In the genomic region with DNA sequence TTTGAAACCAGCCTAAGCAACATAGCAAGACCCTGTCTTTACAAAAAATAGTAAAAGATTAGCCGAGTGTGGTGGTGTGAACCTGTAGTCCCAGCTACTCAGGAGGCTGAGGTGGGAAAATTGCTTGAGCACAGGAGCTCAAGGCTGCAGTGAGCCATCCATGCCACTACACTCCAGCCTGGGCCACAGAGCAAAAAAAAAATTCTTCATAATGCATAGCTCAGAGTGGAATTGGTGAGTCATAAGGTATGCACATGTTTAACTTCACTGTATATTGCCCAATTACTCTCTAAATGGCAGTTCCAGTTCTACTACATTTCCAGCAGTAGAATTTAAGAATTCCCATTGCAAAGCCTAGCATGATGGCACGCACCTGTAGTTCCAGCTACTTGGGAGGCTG, we compare ENCODE assay signal across 10 cellular contexts. TPM values are rescaled to one million over a fixed set of nuclear protein-coding genes. Genes with fewer than 3 reads are reported as not detected.
DNase-seq lines count a peak whose midpoint lies in the region; ATAC-seq and TF ChIP-seq lines count a peak whose summit lies in the region.
"Had no signal": no experiment of that assay in that cellular context is flagged by ENCODE, and none has a peak within 500 bp of the region (broad histone marks: within the 10 kb centered on the region; RNA-seq: fewer than 3 reads in every experiment).

No MANE protein-coding gene starts in this region.

- no peaks in the 10 kb centered on the region for H3K27me3 ChIP-seq in breast epithelium
- no peaks in the 10 kb centered on the region for H3K27me3 ChIP-seq in Panc1 (ENCODE audit: control insufficient read depth, insufficient read depth, low read length)
- H3K27me3 ChIP-seq in esophagus squamous epithelium = no peaks in the 10 kb centered on the region

- intact Hi-C loops in MCF 10A (cut with micrococcal nuclease) (no loop called here), breast epithelium (cut with DNase I; ENCODE audit: low total_unique reads) (no loop called here), Panc1 (cut with micrococcal nuclease; ENCODE audit: unreplicated experiment) (no loop called here), esophagus squamous epithelium (cut with DNase I) (no loop called here)

- H3K4me1 Mint-ChIP-seq in MCF 10A (ENCODE audit: insufficient read depth, unreplicated experiment) (peaks cover 15% of the 10 kb centered on the region), type B pancreatic cell (ENCODE audit: unreplicated experiment) (no peaks in the 10 kb centered on the region)

- no TSS peak for BruUV-seq in MCF 10A (replicated peaks; lab: Mats Ljungman, UMichigan)
- no TSS peak for BruUV-seq in Panc1 (replicated peaks; lab: Mats Ljungman, UMichigan)

- no peak overlapping the region for H3K27ac ChIP-seq in breast epithelium
- H3K27ac ChIP-seq in Panc1 (ENCODE audit: low read length) = no peak overlapping the region
- H3K27ac ChIP-seq in esophagus squamous epithelium = peak overlapping the region in 3 of 4 donors; percentile 34 to 70 (median 59)

- H3K9me3 ChIP-seq in breast epithelium (no peaks in the 10 kb centered on the region), Panc1 (ENCODE audit: control insufficient read depth, insufficient read depth, low read depth, low read length) (no peaks in the 10 kb centered on the region), esophagus squamous epithelium (no peaks in the 10 kb centered on the region)

- no peak overlapping the region for H3K4me3 Mint-ChIP-seq in MCF 10A (ENCODE audit: unreplicated experiment)
- no peak overlapping the region for H3K4me3 Mint-ChIP-seq in type B pancreatic cell
- H3K4me3 Mint-ChIP-seq: CD8-positive, alpha-beta memory T cell had no signal

- in situ Hi-C loops in Panc1 (cut with HindIII; ENCODE audit: low pct_unique_long_range_greater_than_20kb, low sequenced_read_pairs) = no loop called here

- H3K9me3 Mint-ChIP-seq in MCF 10A (ENCODE audit: unreplicated experiment) (no peaks in the 10 kb centered on the region), type B pancreatic cell (peaks cover 4% of the 10 kb centered on the region)

- peak; percentile 90 for DNase-seq in MCF 10A (ENCODE audit: unreplicated experiment)
- DNase-seq in breast epithelium (ENCODE audit: low spot score in 2 of 2) = no peak
- peak; percentile 64 for DNase-seq in Panc1 (ENCODE audit: low read depth, low spot score)
- no peak for DNase-seq in esophagus squamous epithelium (lab: John Stamatoyannopoulos, UW)
- no peak for DNase-seq in type B pancreatic cell (ENCODE audit: extremely low spot score, unreplicated experiment)
- DNase-seq in epidermal melanocyte (ENCODE audit: insufficient read length, low spot score) = no peak
- no peak for DNase-seq in middle frontal gyrus (ENCODE audit: extremely low spot score, low spot score)
- DNase-seq: CD8-positive, alpha-beta memory T cell; NCI-H526 had no signal

- POLR2A ChIA-PET in MCF 10A (lab: Yijun Ruan, JAX) (interaction anchor here (0.7 to 2.8 kb wide), 15 partner anchors 9 to 78 kb away, joined by 3 to 21 read pairs (median 5); a partner anchor contains a TSS), Panc1 (lab: Charles Lee) (interaction anchor here (0.5 kb wide), 1 partner anchor 14 kb away, joined by 6 read pairs; no protein-coding TSS in a partner anchor)

- H3K36me3 Mint-ChIP-seq in MCF 10A (ENCODE audit: insufficient read depth, unreplicated experiment) = peaks cover 5% of the 10 kb centered on the region
- H3K36me3 Mint-ChIP-seq in type B pancreatic cell = no peaks in the 10 kb centered on the region
- H3K36me3 Mint-ChIP-seq: CD8-positive, alpha-beta memory T cell had no signal

- H3K27ac Mint-ChIP-seq in MCF 10A (ENCODE audit: low read depth, unreplicated experiment) (no peak overlapping the region), type B pancreatic cell (peak overlapping the region; percentile 85)
- H3K27ac Mint-ChIP-seq: CD8-positive, alpha-beta memory T cell had no signal

- WGBS in esophagus squamous epithelium, 2 donors = 50 to 63% methylated on average over 1 to 2 of the region's 2 CpGs

- H3K27me3 Mint-ChIP-seq in MCF 10A (ENCODE audit: insufficient read depth, unreplicated experiment) (no peaks in the 10 kb centered on the region), type B pancreatic cell (no peaks in the 10 kb centered on the region)
- H3K27me3 Mint-ChIP-seq: CD8-positive, alpha-beta memory T cell had no signal

- H3K36me3 ChIP-seq in breast epithelium (no peaks in the 10 kb centered on the region), Panc1 (ENCODE audit: control insufficient read depth, insufficient read depth, low read length) (no peaks in the 10 kb centered on the region), esophagus squamous epithelium (no peaks in the 10 kb centered on the region)

- no peak for TF ChIP-seq POLR2A in breast epithelium (IDR thresholded peaks at IDR 0.05)
- TF ChIP-seq POLR2A in esophagus squamous epithelium (IDR thresholded peaks at IDR 0.05) = no peak

- TF ChIP-seq CTCF in MCF 10A (IDR thresholded peaks at IDR 0.05; ENCODE audit: unreplicated experiment) = no peak
- TF ChIP-seq CTCF in breast epithelium (IDR thresholded peaks at IDR 0.05) = no peak
- TF ChIP-seq CTCF in Panc1 (IDR thresholded peaks at IDR 0.05) = no peak
- TF ChIP-seq CTCF in esophagus squamous epithelium (IDR thresholded peaks at IDR 0.05) = peak in 2 of 6 experiments; percentile 21 to 41
- TF ChIP-seq CTCF in type B pancreatic cell (conservative IDR thresholded peaks at IDR 0.05) = peak; percentile 21

- H3K4me3 ChIP-seq in breast epithelium = no peak overlapping the region
- H3K4me3 ChIP-seq in Panc1 (ENCODE audit: low read depth in 2 of 2, low read length in 2 of 2) = no peak overlapping the region
- no peak overlapping the region for H3K4me3 ChIP-seq in esophagus squamous epithelium

- ATAC-seq in Panc1 (peak; percentile 88), HG02885 (IDR thresholded peaks at IDR 0.05; ENCODE audit: poor library complexity, unreplicated experiment) (no peak)

- CTCF ChIA-PET in MCF 10A (lab: Yijun Ruan, JAX) = interaction anchor here (1.1 to 1.7 kb wide), 4 partner anchors 22 to 50 kb away, joined by 3 to 15 read pairs (median 5); no protein-coding TSS in a partner anchor
- CTCF ChIA-PET in Panc1 (lab: Charles Lee) = interaction anchor here (1.1 kb wide), 1 partner anchor 50 kb away, joined by 3 read pairs; no protein-coding TSS in a partner anchor

- H3K4me1 ChIP-seq in breast epithelium = no peaks in the 10 kb centered on the region
- H3K4me1 ChIP-seq in Panc1 (ENCODE audit: control insufficient read depth, insufficient read depth, low read length) = no peaks in the 10 kb centered on the region
- H3K4me1 ChIP-seq in esophagus squamous epithelium = peaks cover 8 to 39% (median 14%) of the 10 kb centered on the region in 3 donors

RNA-seq across cellular contexts. Expression of a gene that starts 26.8 kb away (rescaled TPM):
- total RNA-seq in MCF 10A (2022) = 92.6 and 115 TPM in 2 replicates
- 100 to 1,000 TPM in 2 of 3 donors, 10 to 100 TPM in 1; 86.9 to 126 (median 108) TPM for total RNA-seq in breast epithelium
- 117 TPM for total RNA-seq in Panc1 (2021; ENCODE audit: unreplicated experiment)
- 52.1 TPM for polyA plus RNA-seq in Panc1 (2012; ENCODE audit: insufficient read length)
- total RNA-seq in esophagus squamous epithelium = 100 to 1,000 TPM in 3 of 4 donors, 10 to 100 TPM in 1; 78.7 to 147 (median 118) TPM
- 59.1 and 119 TPM in 2 replicates for total RNA-seq in type B pancreatic cell (ENCODE audit: low replicate concordance)

RNA-seq across cellular contexts. Expression of a gene that starts 51.4 kb away (rescaled TPM):
- 33.4 and 41.8 TPM in 2 replicates for total RNA-seq in MCF 10A (2022)
- total RNA-seq in breast epithelium = 10 to 100 TPM; 16.8 to 42.0 (median 30.8) TPM
- total RNA-seq in Panc1 (2021; ENCODE audit: unreplicated experiment) = 32.5 TPM
- 16.9 TPM for polyA plus RNA-seq in Panc1 (2012; ENCODE audit: insufficient read length)
- 10 to 100 TPM; 15.6 to 27.7 (median 20.0) TPM for total RNA-seq in esophagus squamous epithelium
- total RNA-seq in type B pancreatic cell (ENCODE audit: low replicate concordance) = 27.2 and 30.4 TPM in 2 replicates

Comparison
In these comparisons a context has a peak if more than half of its experiments do, and no peak if none do; other contexts are left out.
1. DNase-seq: peak in MCF 10A (single experiment) and Panc1 (single experiment); none in breast epithelium (0 of 2), esophagus squamous epithelium (single experiment), type B pancreatic cell (single experiment), epidermal melanocyte (single experiment) and middle frontal gyrus (single experiment).
2. H3K27ac ChIP-seq: peak in esophagus squamous epithelium (3 of 4); none in breast epithelium (0 of 2) and Panc1 (single experiment).